Comparison of ENCODE assay signal across 2 cellular contexts in genomic region chr7:38068461-38068860, GRCh38.
TF ChIP-seq lines count a peak whose summit lies in the region.

No MANE protein-coding gene starts in this region.

TF ChIP-seq in HEK293, 187 proteins besides CTCF, POLR2A, EP300 and RAD21 (continued from another document and continues in another):
- TF ChIP-seq ZNF132 (tag by site-specific recombination; IDR thresholded peaks at IDR 0.05; ENCODE audit: borderline replicate concordance): no peak
- TF ChIP-seq ZNF341 (tag by site-specific recombination; IDR thresholded peaks at IDR 0.05; ENCODE audit: low read depth): no peak
- TF ChIP-seq GFI1B (tag by site-specific recombination; IDR thresholded peaks at IDR 0.05): no peak
- TF ChIP-seq ZNF596 (tag by site-specific recombination; IDR thresholded peaks at IDR 0.05): no peak
- no peak for TF ChIP-seq ZNF311 (tag by site-specific recombination; IDR thresholded peaks at IDR 0.05; ENCODE audit: borderline replicate concordance)
- TF ChIP-seq ZNF354C (tag by site-specific recombination; IDR thresholded peaks at IDR 0.05; ENCODE audit: borderline replicate concordance, low read depth): no peak
- TF ChIP-seq, protein P1, sequence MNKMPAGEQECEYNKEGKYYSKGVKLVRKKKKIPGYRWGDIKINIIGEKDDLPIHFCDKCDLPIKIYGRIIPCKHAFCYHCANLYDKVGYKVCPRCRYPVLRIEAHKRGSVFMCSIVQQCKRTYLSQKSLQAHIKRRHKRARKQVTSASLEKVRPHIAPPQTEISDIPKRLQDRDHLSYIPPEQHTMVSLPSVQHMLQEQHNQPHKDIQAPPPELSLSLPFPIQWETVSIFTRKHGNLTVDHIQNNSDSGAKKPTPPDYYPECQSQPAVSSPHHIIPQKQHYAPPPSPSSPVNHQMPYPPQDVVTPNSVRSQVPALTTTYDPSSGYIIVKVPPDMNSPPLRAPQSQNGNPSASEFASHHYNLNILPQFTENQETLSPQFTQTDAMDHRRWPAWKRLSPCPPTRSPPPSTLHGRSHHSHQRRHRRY (tag by site-specific recombination; IDR thresholded peaks at IDR 0.05): no peak
- TF ChIP-seq SCRT2 (tag by site-specific recombination; IDR thresholded peaks at IDR 0.05): no peak
- no peak for TF ChIP-seq ZNF768 (tag by site-specific recombination; IDR thresholded peaks at IDR 0.05)
- TF ChIP-seq ZNF394 (tag by site-specific recombination; IDR thresholded peaks at IDR 0.05; ENCODE audit: borderline replicate concordance): peak; percentile 20; the same call in 1 of the 2 replicates
- no peak for TF ChIP-seq PATZ1 (tag by site-specific recombination; IDR thresholded peaks at IDR 0.05)
- TF ChIP-seq ZNF366 (tag by site-specific recombination; conservative IDR thresholded peaks at IDR 0.05): 0 out of 2 replicates have a peak, but pooled peaks have one; percentile 33
- no peak for TF ChIP-seq HOXC10 (CRISPR knock-in tag; IDR thresholded peaks at IDR 0.05)
- TF ChIP-seq ZNF510 (tag by site-specific recombination; IDR thresholded peaks at IDR 0.05; ENCODE audit: insufficient replicate concordance): no peak
- TF ChIP-seq OSR2 (tag by site-specific recombination; IDR thresholded peaks at IDR 0.05): peak; percentile 45; the same call in 1 of the 2 replicates
- TF ChIP-seq ZNF335 (tag by site-specific recombination; conservative IDR thresholded peaks at IDR 0.05): peak; percentile 55
- peak; percentile 82 for TF ChIP-seq ATF2 (tag by site-specific recombination; IDR thresholded peaks at IDR 0.05; ENCODE audit: low read depth)
- no peak for TF ChIP-seq BCL11B (tag by site-specific recombination; IDR thresholded peaks at IDR 0.05; ENCODE audit: low read depth)
- TF ChIP-seq ZNF404 (tag by site-specific recombination; IDR thresholded peaks at IDR 0.05): no peak
- TF ChIP-seq ZXDB (tag by site-specific recombination; IDR thresholded peaks at IDR 0.05): peak; percentile 43; the same call in 1 of the 2 replicates
- TF ChIP-seq, protein P2, sequence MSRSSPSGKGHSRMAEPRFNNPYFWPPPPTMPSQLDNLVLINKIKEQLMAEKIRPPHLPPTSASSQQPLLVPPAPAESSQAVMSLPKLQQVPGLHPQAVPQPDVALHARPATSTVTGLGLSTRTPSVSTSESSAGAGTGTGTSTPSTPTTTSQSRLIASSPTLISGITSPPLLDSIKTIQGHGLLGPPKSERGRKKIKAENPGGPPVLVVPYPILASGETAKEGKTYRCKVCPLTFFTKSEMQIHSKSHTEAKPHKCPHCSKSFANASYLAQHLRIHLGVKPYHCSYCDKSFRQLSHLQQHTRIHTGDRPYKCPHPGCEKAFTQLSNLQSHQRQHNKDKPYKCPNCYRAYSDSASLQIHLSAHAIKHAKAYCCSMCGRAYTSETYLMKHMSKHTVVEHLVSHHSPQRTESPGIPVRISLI (tag by site-specific recombination; IDR thresholded peaks at IDR 0.05): 0 out of 2 replicates have a peak, but pooled peaks have one; percentile 59
- TF ChIP-seq, protein P3, sequence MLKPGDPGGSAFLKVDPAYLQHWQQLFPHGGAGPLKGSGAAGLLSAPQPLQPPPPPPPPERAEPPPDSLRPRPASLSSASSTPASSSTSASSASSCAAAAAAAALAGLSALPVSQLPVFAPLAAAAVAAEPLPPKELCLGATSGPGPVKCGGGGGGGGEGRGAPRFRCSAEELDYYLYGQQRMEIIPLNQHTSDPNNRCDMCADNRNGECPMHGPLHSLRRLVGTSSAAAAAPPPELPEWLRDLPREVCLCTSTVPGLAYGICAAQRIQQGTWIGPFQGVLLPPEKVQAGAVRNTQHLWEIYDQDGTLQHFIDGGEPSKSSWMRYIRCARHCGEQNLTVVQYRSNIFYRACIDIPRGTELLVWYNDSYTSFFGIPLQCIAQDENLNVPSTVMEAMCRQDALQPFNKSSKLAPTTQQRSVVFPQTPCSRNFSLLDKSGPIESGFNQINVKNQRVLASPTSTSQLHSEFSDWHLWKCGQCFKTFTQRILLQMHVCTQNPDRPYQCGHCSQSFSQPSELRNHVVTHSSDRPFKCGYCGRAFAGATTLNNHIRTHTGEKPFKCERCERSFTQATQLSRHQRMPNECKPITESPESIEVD (tag by site-specific recombination; IDR thresholded peaks at IDR 0.05): peak; percentile 91
- TF ChIP-seq ZFP41 (tag by site-specific recombination; IDR thresholded peaks at IDR 0.05; ENCODE audit: borderline replicate concordance): no peak
- no peak for TF ChIP-seq ZNF76 (tag by site-specific recombination; IDR thresholded peaks at IDR 0.05; ENCODE audit: borderline replicate concordance, low read depth)
- TF ChIP-seq TRIM28 (IDR thresholded peaks at IDR 0.05; ENCODE audit: borderline replicate concordance, low read length): no peak
- TF ChIP-seq ZNF629 (tag by site-specific recombination; IDR thresholded peaks at IDR 0.05): 0 out of 2 replicates have a peak, but pooled peaks have one; percentile 35
- TF ChIP-seq OVOL3 (tag by site-specific recombination; IDR thresholded peaks at IDR 0.05): no peak

TF ChIP-seq in GM12878, 131 proteins besides CTCF, POLR2A, EP300 and RAD21:
- TF ChIP-seq CEBPZ (IDR thresholded peaks at IDR 0.05; ENCODE audit: low read depth, low read length) (no peak), ATF7 (IDR thresholded peaks at IDR 0.05; ENCODE audit: low read depth) (peak; percentile 83)
